In genomic region chr7:128030999-128031681, GRCh38 we compare ENCODE assay signal across 8 cellular contexts. TPM values are rescaled to one million over a fixed set of nuclear protein-coding genes. Genes with fewer than 3 reads are reported as not detected.
DNase-seq lines count a peak whose midpoint lies in the region; ATAC-seq and TF ChIP-seq lines count a peak whose summit lies in the region.

TSS of gene LRRC4 (minus strand) at chr7:128031437. CDS start at chr7:128030640, 797 bp downstream.

- H3K27me3 Mint-ChIP-seq in MCF 10A (ENCODE audit: insufficient read depth, unreplicated experiment) (no peaks in the 10 kb centered on the region), T-helper 17 cell (peaks cover 6% of the 10 kb centered on the region)

- POLR2A ChIA-PET in MCF 10A (lab: Yijun Ruan, JAX): no interaction called here

- TF ChIP-seq POLR2A in breast epithelium (IDR thresholded peaks at IDR 0.05): no peak

- H3K36me3 ChIP-seq in breast epithelium: no peaks in the 10 kb centered on the region

- peaks cover 30% of the 10 kb centered on the region for H3K36me3 Mint-ChIP-seq in MCF 10A (ENCODE audit: insufficient read depth, unreplicated experiment)
- H3K36me3 Mint-ChIP-seq in T-helper 17 cell (ENCODE audit: low read depth): peaks cover 2% of the 10 kb centered on the region
- H3K36me3 Mint-ChIP-seq in stimulated activated effector memory CD8-positive, alpha-beta T cell treated with anti-CD3 and anti-CD28 coated beads, Interleukin-12 subunit alpha, Interleukin-12 subunit beta, amount 100 ng/mL, for 72 hours: peaks cover 17% of the 10 kb centered on the region

- intact Hi-C loops in breast epithelium (cut with DNase I; ENCODE audit: low total_unique reads) (no loop called here), MCF 10A (cut with micrococcal nuclease) (no loop called here)

- H3K27ac Mint-ChIP-seq in MCF 10A (ENCODE audit: low read depth, unreplicated experiment): no peak within 1 kb of the TSS
- H3K27ac Mint-ChIP-seq in T-helper 17 cell: no peak within 1 kb of the TSS
- no peak within 1 kb of the TSS for H3K27ac Mint-ChIP-seq in stimulated activated effector memory CD8-positive, alpha-beta T cell treated with anti-CD3 and anti-CD28 coated beads, Interleukin-12 subunit alpha, Interleukin-12 subunit beta, amount 100 ng/mL, for 72 hours

- H3K4me3 Mint-ChIP-seq in MCF 10A (ENCODE audit: unreplicated experiment) (no peak within 1 kb of the TSS), T-helper 17 cell (peak within 1 kb of the TSS; percentile 93)
- H3K4me3 Mint-ChIP-seq in stimulated activated effector memory CD8-positive, alpha-beta T cell treated with anti-CD3 and anti-CD28 coated beads, Interleukin-12 subunit alpha, Interleukin-12 subunit beta, amount 100 ng/mL, for 72 hours: peak within 1 kb of the TSS; percentile 74

- DNase-seq in breast epithelium (ENCODE audit: low spot score in 2 of 2) (no peak), MCF 10A (ENCODE audit: unreplicated experiment) (no peak), T-helper 17 cell (no peak), dermis blood vessel endothelial cell (peak; percentile 66), left kidney (ENCODE audit: low read depth, low spot score) (peak; percentile 83), DMS53 treated with DMSO at 0.1 percent for 48 hours (lab: John Stamatoyannopoulos, UW; ENCODE audit: unreplicated experiment) (no peak)
- DNase-seq in stimulated activated effector memory CD8-positive, alpha-beta T cell treated with anti-CD3 and anti-CD28 coated beads, Interleukin-12 subunit alpha, Interleukin-12 subunit beta, amount 100 ng/mL, for 72 hours (ENCODE audit: low spot score in 2 of 2): peak in 1 of 2 donors; percentile 55

- ATAC-seq in HG03025 (IDR thresholded peaks at IDR 0.05; ENCODE audit: low FRiP score, unreplicated experiment): peak; percentile 32
- peak; percentile 44 for ATAC-seq in T-helper 17 cell
- ATAC-seq in stimulated activated effector memory CD8-positive, alpha-beta T cell treated with anti-CD3 and anti-CD28 coated beads, Interleukin-12 subunit alpha, Interleukin-12 subunit beta, amount 100 ng/mL, for 72 hours: peak; percentile 55

- H3K4me3 ChIP-seq in breast epithelium: peak within 1 kb of the TSS; percentile 53 to 78 (median 57)

- no TSS peak for BruUV-seq in MCF 10A (replicated peaks; lab: Mats Ljungman, UMichigan)

- H3K9me3 ChIP-seq in breast epithelium (no peaks in the 10 kb centered on the region), T-helper 17 cell (ENCODE audit: control insufficient read depth, low read length, poor library complexity, severe bottlenecking) (no peaks in the 10 kb centered on the region)

- H3K27me3 ChIP-seq in breast epithelium: no peaks in the 10 kb centered on the region

- no peak for TF ChIP-seq CTCF in breast epithelium (IDR thresholded peaks at IDR 0.05)
- TF ChIP-seq CTCF in MCF 10A (IDR thresholded peaks at IDR 0.05; ENCODE audit: unreplicated experiment): no peak

- H3K27ac ChIP-seq in breast epithelium: no peak within 1 kb of the TSS

- peaks cover 7% of the 10 kb centered on the region for H3K4me1 Mint-ChIP-seq in MCF 10A (ENCODE audit: insufficient read depth, unreplicated experiment)
- H3K4me1 Mint-ChIP-seq in T-helper 17 cell: peaks cover 23% of the 10 kb centered on the region
- peaks cover 32% of the 10 kb centered on the region for H3K4me1 Mint-ChIP-seq in stimulated activated effector memory CD8-positive, alpha-beta T cell treated with anti-CD3 and anti-CD28 coated beads, Interleukin-12 subunit alpha, Interleukin-12 subunit beta, amount 100 ng/mL, for 72 hours

- H3K4me1 ChIP-seq in breast epithelium: no peaks in the 10 kb centered on the region

- H3K9me3 Mint-ChIP-seq in MCF 10A (ENCODE audit: unreplicated experiment): no peaks in the 10 kb centered on the region
- H3K9me3 Mint-ChIP-seq in stimulated activated effector memory CD8-positive, alpha-beta T cell treated with anti-CD3 and anti-CD28 coated beads, Interleukin-12 subunit alpha, Interleukin-12 subunit beta, amount 100 ng/mL, for 72 hours: no peaks in the 10 kb centered on the region

- CTCF ChIA-PET in MCF 10A (lab: Yijun Ruan, JAX): no interaction called here

RNA-seq across cellular contexts. Expression of gene LRRC4, which starts in this region (rescaled TPM):
- total RNA-seq in breast epithelium (1 to 10 TPM in 2 of 3 donors, under 1 TPM in 1; 0.33 to 3.2 (median 1.6) TPM), MCF 10A (2022) (not detected in 2 replicates), T-helper 17 cell (under 1 TPM; 0.34 to 0.57 TPM), dermis blood vessel endothelial cell (1.0 and 1.2 TPM in 2 replicates)

Comparison
In these comparisons a context has a peak if more than half of its experiments do, and no peak if none do; other contexts are left out.
1. Peak in ATAC-seq in T-helper 17 cell; RNA of the gene not detected or under 1 TPM.
2. DNase-seq: peak in dermis blood vessel endothelial cell (single experiment) and left kidney (single experiment); none in breast epithelium (0 of 2), MCF 10A (single experiment), T-helper 17 cell (0 of 3) and DMS53 treated with DMSO at 0.1 percent for 48 hours (single experiment).
3. Peak in every context shown above with its lines, with median percentiles within 50 percentile points of each other: ATAC-seq.